Comparison of ENCODE assay signal across 14 cellular contexts in genomic region chr15:91348812-91349500, GRCh38.
DNase-seq lines count a peak whose midpoint lies in the region; ATAC-seq and TF ChIP-seq lines count a peak whose summit lies in the region.
"Had no signal": no experiment of that assay in that cellular context is flagged by ENCODE, and none has a peak within 500 bp of the region (broad histone marks: within the 10 kb centered on the region; RNA-seq: fewer than 3 reads in every experiment).

No MANE protein-coding gene starts in this region.

- TF ChIP-seq CTCF in fibroblast of mammary gland (conservative IDR thresholded peaks at IDR 0.05; ENCODE audit: control insufficient read depth, insufficient read depth, low read depth, low read length) = no peak
- no peak for TF ChIP-seq CTCF in stomach (IDR thresholded peaks at IDR 0.05)

- no peak for ATAC-seq in left lobe of liver

- no peak overlapping the region for H3K27ac ChIP-seq in stomach
- H3K27ac ChIP-seq: neural progenitor cell had no signal

- no peak for TF ChIP-seq EP300 in stomach (IDR thresholded peaks at IDR 0.05)

- 54 to 81% (median 68%) methylated on average over 3 of the region's 3 CpGs for WGBS in stomach, 5 donors

- H3K27me3 ChIP-seq in stomach = no peaks in the 10 kb centered on the region
- H3K27me3 ChIP-seq: neural progenitor cell had no signal

- no peaks in the 10 kb centered on the region for H3K4me1 ChIP-seq in stomach
- H3K4me1 ChIP-seq: neural progenitor cell had no signal

- H3K4me3 ChIP-seq in fibroblast of mammary gland (ENCODE audit: control insufficient read depth, low read depth, low read length) (no peak overlapping the region), stomach (no peak overlapping the region)
- H3K4me3 ChIP-seq: neural progenitor cell had no signal

- TF ChIP-seq POLR2A in stomach (IDR thresholded peaks at IDR 0.05) = no peak

- H3K36me3 ChIP-seq in stomach = no peaks in the 10 kb centered on the region
- H3K36me3 ChIP-seq: neural progenitor cell had no signal

- no peaks in the 10 kb centered on the region for H3K9me3 ChIP-seq in stomach

- intact Hi-C loops in stomach (cut with DNase I; ENCODE audit: low total_unique reads) = no loop called here

- peak; percentile 73 for DNase-seq in NK-92 treated with Interleukin-12 subunit alpha and Interleukin-12 subunit beta, amount 100 ng/mL, for 24 hours (lab: John Stamatoyannopoulos, UW)
- no peak for DNase-seq in NK-92 (lab: John Stamatoyannopoulos, UW; ENCODE audit: unreplicated experiment)
- peak; percentile 19 for DNase-seq in GM03348 (ENCODE audit: low spot score)
- DNase-seq in NCI-H524 treated with DMSO at 0.1 percent for 48 hours (lab: John Stamatoyannopoulos, UW) = peak; percentile 10
- peak; percentile 48 for DNase-seq in fibroblast of mammary gland (ENCODE audit: low read depth)
- DNase-seq in NCI-H510A (lab: John Stamatoyannopoulos, UW) = no peak
- DNase-seq in stomach = no peak
- no peak for DNase-seq in left lobe of liver (ENCODE audit: low spot score)
- DNase-seq: 8988T; activated CD4-positive, alpha-beta T cell treated with anti-CD3 and anti-CD28 coated beads for 48 hours; dermis blood vessel endothelial cell; GOT3; NCI-H1436 treated with DMSO at 0.1 percent for 48 hours had no signal

Comparison
In these comparisons a context has a peak if more than half of its experiments do, and no peak if none do; other contexts are left out.
1. DNase-seq: peak in NK-92 treated with Interleukin-12 subunit alpha and Interleukin-12 subunit beta, amount 100 ng/mL, for 24 hours (single experiment), GM03348 (single experiment), NCI-H524 treated with DMSO at 0.1 percent for 48 hours (single experiment) and fibroblast of mammary gland (single experiment); none in NK-92 (single experiment), NCI-H510A (single experiment), stomach (single experiment) and left lobe of liver (single experiment).